Comparison of ENCODE assay signal across 1 cellular context in the genomic region with DNA sequence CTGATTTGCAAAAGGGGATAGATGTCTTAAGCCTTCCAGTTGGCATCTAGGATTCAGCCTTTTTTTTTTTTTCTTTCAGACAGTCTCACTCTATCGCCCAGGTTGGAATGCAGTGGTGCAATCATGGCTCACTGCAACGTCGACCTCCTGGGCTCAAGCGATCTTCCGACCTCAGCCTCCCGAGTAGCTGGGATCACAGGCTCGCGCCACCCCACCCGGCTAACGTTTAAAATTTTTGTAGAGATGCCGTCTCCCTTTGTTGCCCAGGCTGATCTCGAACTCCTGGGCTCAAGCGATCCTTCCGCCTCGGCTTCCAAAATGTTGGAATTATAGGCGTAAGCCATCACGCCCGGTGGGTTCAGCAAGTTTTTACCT.
TF ChIP-seq lines count a peak whose summit lies in the region.

No MANE protein-coding gene starts in this region.

TF ChIP-seq in K562, 482 proteins besides CTCF, POLR2A, EP300 and RAD21:
- no peak for TF ChIP-seq HCFC1 (IDR thresholded peaks at IDR 0.05; ENCODE audit: low read depth, low read length)
- TF ChIP-seq, protein P1, sequence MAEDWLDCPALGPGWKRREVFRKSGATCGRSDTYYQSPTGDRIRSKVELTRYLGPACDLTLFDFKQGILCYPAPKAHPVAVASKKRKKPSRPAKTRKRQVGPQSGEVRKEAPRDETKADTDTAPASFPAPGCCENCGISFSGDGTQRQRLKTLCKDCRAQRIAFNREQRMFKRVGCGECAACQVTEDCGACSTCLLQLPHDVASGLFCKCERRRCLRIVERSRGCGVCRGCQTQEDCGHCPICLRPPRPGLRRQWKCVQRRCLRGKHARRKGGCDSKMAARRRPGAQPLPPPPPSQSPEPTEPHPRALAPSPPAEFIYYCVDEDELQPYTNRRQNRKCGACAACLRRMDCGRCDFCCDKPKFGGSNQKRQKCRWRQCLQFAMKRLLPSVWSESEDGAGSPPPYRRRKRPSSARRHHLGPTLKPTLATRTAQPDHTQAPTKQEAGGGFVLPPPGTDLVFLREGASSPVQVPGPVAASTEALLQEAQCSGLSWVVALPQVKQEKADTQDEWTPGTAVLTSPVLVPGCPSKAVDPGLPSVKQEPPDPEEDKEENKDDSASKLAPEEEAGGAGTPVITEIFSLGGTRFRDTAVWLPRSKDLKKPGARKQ (CRISPR knock-in tag; IDR thresholded peaks at IDR 0.05) = 0 out of 2 replicates have a peak, but pooled peaks have one; percentile 39
TF ChIP-seq in K562: peak in this region for 1.
